Comparison of ENCODE assay signal across 25 cellular contexts in genomic region chr7:11743016-11743415, GRCh38.
"Had no signal": no experiment of that assay in that cellular context is flagged by ENCODE, and none has a peak within 500 bp of the region (broad histone marks: within the 10 kb centered on the region; RNA-seq: fewer than 3 reads in every experiment).

No MANE protein-coding gene starts in this region.

- H3K4me3 ChIP-seq: pancreas, psoas muscle, right lobe of liver, sigmoid colon, smooth muscle cell, spleen, suprapubic skin, testis, tibial artery, transverse colon, upper lobe of right lung, uterus had no signal

- H3K27me3 ChIP-seq: neutrophil, pancreas, right lobe of liver, sigmoid colon, spleen, suprapubic skin, testis, tibial artery, transverse colon, upper lobe of right lung, uterus had no signal

- DNase-seq: naive thymus-derived CD4-positive, alpha-beta T cell; natural killer cell; pancreas; psoas muscle; right cardiac atrium; right lobe of liver; sigmoid colon; spleen; stimulated activated CD4-positive, alpha-beta T cell treated with anti-CD3 and anti-CD28 coated beads, Interleukin-15, amount 100 ng/mL, for 24 hours; stimulated activated CD4-positive, alpha-beta T cell treated with anti-CD3 and anti-CD28 coated beads, Interleukin-2, amount 100 ng/mL, for 24 hours; stimulated activated CD4-positive, alpha-beta T cell treated with anti-CD3 and anti-CD28 coated beads, Interleukin-2, amount 100 ng/mL, for 48 hours; stimulated activated CD4-positive, alpha-beta T cell treated with anti-CD3 and anti-CD28 coated beads, Interleukin-4, amount 100 ng/mL, for 24 hours; stimulated activated naive CD4-positive, alpha-beta T cell; stimulated activated naive CD8-positive, alpha-beta T cell treated with anti-CD3 and anti-CD28 coated beads, Interleukin-15, amount 100 ng/mL, for 72 hours; stimulated activated naive CD8-positive, alpha-beta T cell treated with anti-CD3 and anti-CD28 coated beads, Interleukin-15, Interleukin-2, amounts not matched to agents 100 U/mL and 50 U/mL, for 24 hours; substantia nigra; testis; tibial artery; transverse colon; upper lobe of right lung; uterus had no signal

- H3K9me3 ChIP-seq: neutrophil, pancreas, psoas muscle, right lobe of liver, sigmoid colon, suprapubic skin, testis, tibial artery, transverse colon, upper lobe of right lung, uterus had no signal

- H3K36me3 ChIP-seq: neutrophil, pancreas, right lobe of liver, sigmoid colon, spleen, suprapubic skin, tibial artery, transverse colon, upper lobe of right lung, uterus had no signal

- H3K4me1 ChIP-seq: pancreas, psoas muscle, right lobe of liver, sigmoid colon, suprapubic skin, testis, tibial artery, transverse colon, upper lobe of right lung, uterus had no signal

- FAIRE-seq: pancreas had no signal

- ATAC-seq: naive thymus-derived CD4-positive, alpha-beta T cell; natural killer cell; pancreas; psoas muscle; right cardiac atrium; right lobe of liver; stimulated activated effector memory CD8-positive, alpha-beta T cell treated with anti-CD3 and anti-CD28 coated beads, Interleukin-12 subunit alpha, Interleukin-12 subunit beta, amount 100 ng/mL, for 72 hours; stimulated activated naive CD8-positive, alpha-beta T cell treated with anti-CD3 and anti-CD28 coated beads, Interleukin-15, amount 100 ng/mL, for 72 hours; stimulated activated naive CD8-positive, alpha-beta T cell treated with anti-CD3 and anti-CD28 coated beads, Interleukin-15, Interleukin-2, amounts not matched to agents 100 U/mL and 50 U/mL, for 24 hours; upper lobe of right lung had no signal

- H3K27ac ChIP-seq: neutrophil, pancreas, psoas muscle, right lobe of liver, sigmoid colon, spleen, suprapubic skin, testis, tibial artery, transverse colon, upper lobe of right lung, uterus had no signal
